8 cellular contexts compared by ENCODE assay signal in the genomic region with DNA sequence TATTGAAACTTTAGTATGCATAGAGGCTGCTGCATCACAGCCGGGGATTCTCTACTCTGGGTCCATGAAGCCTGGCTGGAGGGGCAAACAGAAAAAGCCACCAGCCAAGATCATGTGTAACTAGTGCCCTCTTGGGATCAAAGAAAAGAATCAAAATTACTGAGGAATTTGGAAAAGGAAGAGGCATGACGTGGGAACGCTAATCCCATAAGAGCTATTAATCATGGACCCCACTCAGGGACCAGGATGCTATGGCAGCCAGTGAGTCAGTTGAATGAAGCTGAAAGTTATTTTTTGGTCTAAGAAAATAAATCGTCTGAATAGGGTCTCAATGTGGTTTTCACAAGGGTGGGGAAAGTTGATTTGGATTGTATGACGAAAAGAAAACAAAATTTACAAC.
DNase-seq lines count a peak whose midpoint lies in the region; ATAC-seq, FAIRE-seq and TF ChIP-seq lines count a peak whose summit lies in the region.
"Had no signal": no experiment of that assay in that cellular context is flagged by ENCODE, and none has a peak within 500 bp of the region (broad histone marks: within the 10 kb centered on the region; RNA-seq: fewer than 3 reads in every experiment).

No MANE protein-coding gene starts in this region.

- H3K4me2 ChIP-seq in GM23248 (ENCODE audit: unreplicated experiment) (peak overlapping the region; percentile 66), endothelial cell of umbilical vein (ENCODE audit: insufficient read depth, low read length) (peak overlapping the region; percentile 20)

- POLR2A ChIA-PET in endothelial cell of umbilical vein (lab: Charles Lee), result no interaction called here

- H3F3A ChIP-seq in GM23248 (ENCODE audit: insufficient read depth), result no peaks in the 10 kb centered on the region

- H3K27me3 ChIP-seq in GM23248 (replicated peaks; ENCODE audit: insufficient read depth), result no peaks in the 10 kb centered on the region
- H3K27me3 ChIP-seq in endothelial cell of umbilical vein (ENCODE audit: control insufficient read depth in 2 of 2, insufficient read depth in 2 of 2, low read length in 2 of 2), result no peaks in the 10 kb centered on the region
- no peaks in the 10 kb centered on the region for H3K27me3 ChIP-seq in Peyer's patch
- H3K27me3 ChIP-seq: esophagus muscularis mucosa had no signal

- no peaks in the 10 kb centered on the region for H3K9me3 ChIP-seq in GM23248 (ENCODE audit: low read depth)
- H3K9me3 ChIP-seq in endothelial cell of umbilical vein (replicated peaks; ENCODE audit: control insufficient read depth, insufficient read depth, low read length), result no peaks in the 10 kb centered on the region
- H3K9me3 ChIP-seq in Peyer's patch, result no peaks in the 10 kb centered on the region
- H3K9me3 ChIP-seq: esophagus muscularis mucosa had no signal

- H3K9me2 ChIP-seq in GM23248 (ENCODE audit: insufficient read depth), result no peaks in the 10 kb centered on the region

- no TSS peak for BruUV-seq in endothelial cell of umbilical vein (replicated peaks; lab: Mats Ljungman, UMichigan)

- H3K9me1 ChIP-seq in endothelial cell of umbilical vein (replicated peaks; ENCODE audit: control insufficient read depth, extremely low read depth, insufficient read depth, low read length), result no peaks in the 10 kb centered on the region

- peak overlapping the region; percentile 54 for H3K4me3 ChIP-seq in GM23248
- H3K4me3 ChIP-seq in endothelial cell of umbilical vein (replicated peaks in 1 of 3; ENCODE audit: insufficient read depth in 1 of 3, low read depth in 1 of 3, low read length in 3 of 3), result no peak overlapping the region
- H3K4me3 ChIP-seq in Peyer's patch, result no peak overlapping the region
- H3K4me3 ChIP-seq: esophagus muscularis mucosa had no signal

- H3K4me1 ChIP-seq in GM23248 (ENCODE audit: insufficient read depth), result no peaks in the 10 kb centered on the region; the same call in 1 of the 2 replicates
- H3K4me1 ChIP-seq in endothelial cell of umbilical vein (ENCODE audit: control insufficient read depth, extremely low read depth, insufficient read depth, low read length), result peaks cover 4% of the 10 kb centered on the region
- no peaks in the 10 kb centered on the region for H3K4me1 ChIP-seq in Peyer's patch
- H3K4me1 ChIP-seq: esophagus muscularis mucosa had no signal

- intact Hi-C loops in endothelial cell of umbilical vein (cut with micrococcal nuclease), result loop anchor here (1.0 to 5.0 kb wide), 9 partner anchors 64 to 1166 kb away; no protein-coding TSS in a partner anchor

- H3K27ac ChIP-seq in GM23248, result no peak overlapping the region
- H3K27ac ChIP-seq in endothelial cell of umbilical vein (ENCODE audit: insufficient read depth, low read depth, low read length), result peak overlapping the region; percentile 10
- H3K27ac ChIP-seq in Peyer's patch, result no peak overlapping the region
- H3K27ac ChIP-seq: esophagus muscularis mucosa had no signal

- peak; percentile 52 for DNase-seq in GM23248
- peak; percentile 52 to 79 for DNase-seq in NCI-H446 (lab: John Stamatoyannopoulos, UW)
- DNase-seq in endothelial cell of umbilical vein (ENCODE audit: low read depth, low spot score), result peak; percentile 65
- DNase-seq in renal cortical epithelial cell (ENCODE audit: low read depth), result peak; percentile 39
- no peak for DNase-seq in activated CD8-positive, alpha-beta memory T cell treated with anti-CD3 and anti-CD28 coated beads, Interleukin-2, amount 50 U/mL, for 4 hours
- no peak for DNase-seq in Peyer's patch

- ATAC-seq in GM21723 (IDR thresholded peaks at IDR 0.05; ENCODE audit: unreplicated experiment), result no peak

- 12 to 15% methylated on average over 5 of the region's 5 CpGs for WGBS in GM23248 (ENCODE audit: low coverage in 1 of 2, low lambda C conversion rate in 2 of 2, missing lambda C conversion rate in 2 of 2), 2 experiments

- CTCF ChIA-PET in endothelial cell of umbilical vein (lab: Charles Lee), result interaction anchor here (0.7 to 4.7 kb wide), 14 partner anchors 9 to 1166 kb away, joined by 3 to 48 read pairs (median 4); a partner anchor contains a TSS

- dilution Hi-C loops in endothelial cell of umbilical vein (cut with MboI; ENCODE audit: extremely low pct_ligation_motif_present, low sequenced_read_pairs), result no loop called here

- peak; percentile 75 for FAIRE-seq in endothelial cell of umbilical vein (lab: Jason Lieb, UNC)

- H2AFZ ChIP-seq in GM23248, result peak overlapping the region; percentile 75
- H2AFZ ChIP-seq in endothelial cell of umbilical vein (ENCODE audit: low read depth, low read length), result peak overlapping the region; percentile 61

- H3K36me3 ChIP-seq in GM23248 (ENCODE audit: low read depth), result no peaks in the 10 kb centered on the region
- no peaks in the 10 kb centered on the region for H3K36me3 ChIP-seq in endothelial cell of umbilical vein (ENCODE audit: control insufficient read depth in 2 of 2, extremely low read depth in 1 of 2, insufficient read depth in 2 of 2, low read length in 2 of 2)
- no peaks in the 10 kb centered on the region for H3K36me3 ChIP-seq in Peyer's patch
- H3K36me3 ChIP-seq: esophagus muscularis mucosa had no signal

- H4K20me1 ChIP-seq in GM23248 (ENCODE audit: insufficient read depth) (no peaks in the 10 kb centered on the region), endothelial cell of umbilical vein (replicated peaks; ENCODE audit: control insufficient read depth, extremely low read depth, insufficient read depth, low read length) (no peaks in the 10 kb centered on the region)

- in situ Hi-C loops in GM23248 (cut with MboI), result no loop called here

- H3K9ac ChIP-seq in GM23248 (0 out of 2 replicates have a peak overlapping the region, but pooled peaks have one; percentile 1), endothelial cell of umbilical vein (replicated peaks; ENCODE audit: extremely low read depth, insufficient read depth, low read length) (no peak overlapping the region)

- H3K79me2 ChIP-seq in GM23248 (ENCODE audit: insufficient read depth) (no peaks in the 10 kb centered on the region), endothelial cell of umbilical vein (ENCODE audit: control insufficient read depth, insufficient read depth, low read length) (no peaks in the 10 kb centered on the region)

- TF ChIP-seq POLR2A in endothelial cell of umbilical vein (IDR thresholded peaks at IDR 0.05; ENCODE audit: low read depth, low read length) (no peak), Peyer's patch (IDR thresholded peaks at IDR 0.05) (no peak)

- TF ChIP-seq CTCF in endothelial cell of umbilical vein (IDR thresholded peaks at IDR 0.05; ENCODE audit: extremely low read depth in 1 of 2, insufficient read depth in 1 of 2, low read depth in 1 of 2, low read length in 2 of 2) (peak; percentile 9 to 37), Peyer's patch (IDR thresholded peaks at IDR 0.05) (no peak)

TF ChIP-seq in endothelial cell of umbilical vein, 7 proteins besides CTCF, POLR2A, EP300 and RAD21:
- peak; percentile 26 for TF ChIP-seq FOS (IDR thresholded peaks at IDR 0.05; ENCODE audit: borderline replicate concordance, insufficient read depth, low read length)
- TF ChIP-seq, protein P1, sequence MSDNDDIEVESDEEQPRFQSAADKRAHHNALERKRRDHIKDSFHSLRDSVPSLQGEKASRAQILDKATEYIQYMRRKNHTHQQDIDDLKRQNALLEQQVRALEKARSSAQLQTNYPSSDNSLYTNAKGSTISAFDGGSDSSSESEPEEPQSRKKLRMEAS (IDR thresholded peaks at IDR 0.05; ENCODE audit: insufficient read depth, insufficient read length), result no peak

Comparison
In these comparisons a context has a peak if more than half of its experiments do, and no peak if none do; other contexts are left out.
1. DNase-seq: peak in GM23248 (single experiment), NCI-H446 (2 of 2), endothelial cell of umbilical vein (single experiment) and renal cortical epithelial cell (single experiment); none in activated CD8-positive, alpha-beta memory T cell treated with anti-CD3 and anti-CD28 coated beads, Interleukin-2, amount 50 U/mL, for 4 hours (single experiment) and Peyer's patch (0 of 3).
2. CTCF ChIP-seq: peak in endothelial cell of umbilical vein (2 of 2); none in Peyer's patch (0 of 6).